In the genomic region with DNA sequence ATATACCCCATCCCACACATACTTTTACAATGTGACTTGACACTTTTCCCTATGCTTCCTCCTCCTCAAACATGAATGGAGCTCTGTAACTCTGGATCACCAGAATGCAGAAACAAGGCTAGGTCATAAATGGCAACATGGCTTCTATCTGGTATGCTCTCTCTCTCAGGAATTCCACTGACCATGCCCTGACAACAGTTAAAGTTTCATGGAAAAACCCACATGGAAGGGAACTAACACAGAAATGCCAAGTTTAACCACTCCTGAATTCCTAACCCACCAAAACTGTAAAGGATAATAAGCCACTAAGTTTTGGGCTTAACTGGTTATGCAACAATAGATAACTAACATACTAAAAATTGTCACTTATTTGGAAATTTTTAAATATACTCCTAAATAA, we compare ENCODE assay signal across 24 cellular contexts.
"Had no signal": no experiment of that assay in that cellular context is flagged by ENCODE, and none has a peak within 500 bp of the region (broad histone marks: within the 10 kb centered on the region; RNA-seq: fewer than 3 reads in every experiment).

No MANE protein-coding gene starts in this region.

- H3K4me2 ChIP-seq: neural progenitor cell had no signal

- H3K4me3 ChIP-seq: ascending aorta, cardiac muscle cell, gastrocnemius medialis, heart left ventricle, left lung, neural progenitor cell, skin epidermis, tibial artery had no signal

- H3K9ac ChIP-seq: neural progenitor cell had no signal

- H3K27ac ChIP-seq: ascending aorta, cardiac muscle cell, gastrocnemius medialis, heart left ventricle, left lung, neural progenitor cell, skin epidermis, tibial artery had no signal

- H2AFZ ChIP-seq: neural progenitor cell had no signal

- H3K27me3 ChIP-seq: ascending aorta, cardiac muscle cell, gastrocnemius medialis, heart left ventricle, left lung, neural progenitor cell, tibial artery had no signal

- H3K36me3 ChIP-seq: ascending aorta, cardiac muscle cell, gastrocnemius medialis, left lung, neural progenitor cell, tibial artery had no signal

- H3K9me3 ChIP-seq: ascending aorta, gastrocnemius medialis, left lung, tibial artery had no signal

- DNase-seq: activated B cell treated with CpG ODN at 0.5 μM for 24 hours; activated CD4-positive, alpha-beta T cell treated with anti-CD3 and anti-CD28 coated beads, Interleukin-2, amount 10 ng/mL, durations not matched to agents 24 days and 14 days; activated CD8-positive, alpha-beta T cell treated with anti-CD3 and anti-CD28 coated beads for 36 hours; activated naive CD4-positive, alpha-beta T cell; activated naive CD8-positive, alpha-beta T cell treated with anti-CD3 and anti-CD28 coated beads, Interleukin-2, amount 10 ng/mL, durations not matched to agents 7 days and 5 days; activated T-cell treated with anti-CD3 and anti-CD28 coated beads, Interleukin-2, amount 50 U/mL, for 1 hour; effector CD8-positive, alpha-beta T cell; gastrocnemius medialis; heart left ventricle; left lung; mammary epithelial cell; naive B cell; right cardiac atrium; stimulated activated CD4-positive, alpha-beta T cell treated with anti-CD3 and anti-CD28 coated beads, Interleukin-4, amount 100 ng/mL, for 4 hours; T-helper 1 cell; T-helper 9 cell; tibial artery had no signal

- ATAC-seq: activated CD8-positive, alpha-beta T cell treated with anti-CD3 and anti-CD28 coated beads for 36 hours; activated T-helper 17 cell treated with anti-CD3 and anti-CD28 coated beads, Interleukin-2, amount 50 U/mL, for 72 hours; gastrocnemius medialis; heart left ventricle; left lung; right cardiac atrium; SK-N-SH treated with all-trans-retinoic acid at 6 μM for 48 hours; stimulated activated memory B cell treated with anti-CD40 and anti-IgM and Interleukin-4, amounts not matched to agents 10 μg/mL and 1 μg/mL and 100 μg/mL, for 72 hours had no signal

- H3K4me1 ChIP-seq: neural progenitor cell had no signal
